7 cellular contexts compared by ENCODE assay signal in the genomic region with DNA sequence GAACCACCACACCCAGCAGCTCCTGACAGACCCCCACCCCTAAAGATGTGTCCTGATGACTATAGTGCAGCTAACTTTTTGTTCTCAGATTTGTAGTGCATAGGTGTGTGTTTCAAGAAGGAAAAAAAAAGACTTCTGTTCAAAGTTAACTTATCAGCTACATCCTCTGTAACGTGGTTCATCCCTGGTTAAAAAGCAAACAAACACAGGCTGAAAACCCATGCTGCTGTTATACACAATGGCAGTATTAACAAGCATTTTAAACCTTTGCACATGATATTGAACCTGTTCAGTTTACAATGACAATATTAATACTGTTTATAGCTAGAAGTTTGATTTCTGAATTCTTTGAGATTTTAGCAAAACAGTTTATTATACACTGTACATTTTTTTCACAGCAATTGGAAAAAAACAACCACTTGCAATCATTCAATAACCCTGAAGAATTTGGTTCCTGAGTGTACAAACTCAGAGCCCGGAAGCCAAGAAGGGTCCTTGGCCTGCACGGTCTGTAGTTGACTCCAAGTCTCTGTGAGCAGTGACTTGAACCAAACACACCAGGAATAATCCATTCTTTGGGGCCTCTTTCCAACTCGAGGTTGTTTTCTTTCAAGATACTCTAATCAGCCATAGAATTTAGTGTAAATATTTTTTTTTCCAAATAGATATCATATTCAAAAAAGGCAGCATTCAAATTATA.
"Had no signal": no experiment of that assay in that cellular context is flagged by ENCODE, and none has a peak within 500 bp of the region (broad histone marks: within the 10 kb centered on the region; RNA-seq: fewer than 3 reads in every experiment).

No MANE protein-coding gene starts in this region.

- H3K9me3 Mint-ChIP-seq: IgD-negative memory B cell had no signal

- H3K4me2 ChIP-seq: GM23338 had no signal

- H3K4me1 Mint-ChIP-seq: IgD-negative memory B cell had no signal

- H3K36me3 Mint-ChIP-seq: IgD-negative memory B cell had no signal

- H3K4me3 Mint-ChIP-seq: GM23338, H9, IgD-negative memory B cell had no signal

- H3K27ac Mint-ChIP-seq: GM23338, IgD-negative memory B cell had no signal

- H3K4me3 ChIP-seq: GM23338 had no signal

- FAIRE-seq: H1, H54, HTR-8/SVneo had no signal

- ATAC-seq: GM23338 had no signal

- H2AFZ ChIP-seq: GM23338 had no signal

- DNase-seq: H9, HCEC 1CT had no signal
